1 cellular context compared by ENCODE assay signal in the genomic region with DNA sequence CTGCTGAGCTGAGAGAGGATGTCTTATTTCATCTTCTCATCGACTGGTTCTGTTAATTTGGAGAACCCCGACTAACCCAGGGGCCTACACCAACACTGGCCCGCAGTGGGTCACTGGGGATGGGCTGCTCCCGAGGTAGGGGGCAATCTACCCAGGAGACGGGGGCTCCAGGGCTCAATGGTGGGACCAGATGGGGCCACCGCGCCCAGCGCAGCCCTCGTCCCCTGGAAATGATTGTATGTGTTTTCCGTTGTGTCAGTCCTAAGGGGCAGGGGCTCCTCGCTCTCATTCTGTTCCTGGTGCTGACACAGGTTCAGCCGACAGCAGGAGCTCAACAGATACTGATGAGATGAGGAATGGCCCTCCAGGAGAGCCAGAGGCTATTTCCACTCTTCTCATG.
TF ChIP-seq lines count a peak whose summit lies in the region.

No MANE protein-coding gene starts in this region.

TF ChIP-seq in GM23338, 12 proteins besides CTCF, POLR2A, EP300 and RAD21:
- TF ChIP-seq STAT1 (IDR thresholded peaks at IDR 0.05; ENCODE audit: unreplicated experiment) (no peak), CREB1 (CRISPR knock-in tag; IDR thresholded peaks at IDR 0.05; ENCODE audit: low read depth) (no peak), EZH2 (IDR thresholded peaks at IDR 0.05; ENCODE audit: low read depth, unreplicated experiment) (no peak), NANOG (IDR thresholded peaks at IDR 0.05; ENCODE audit: borderline replicate concordance) (no peak), JUNB (IDR thresholded peaks at IDR 0.05; ENCODE audit: unreplicated experiment) (no peak), ZNF331 (CRISPR knock-in tag; IDR thresholded peaks at IDR 0.05; ENCODE audit: low read depth) (no peak), POLR2AphosphoS5 (IDR thresholded peaks at IDR 0.05; ENCODE audit: low read depth) (no peak), ZNF114 (CRISPR knock-in tag; IDR thresholded peaks at IDR 0.05) (no peak), EZH2phosphoT487 (IDR thresholded peaks at IDR 0.05; ENCODE audit: unreplicated experiment) (no peak)
- TF ChIP-seq, protein P1, sequence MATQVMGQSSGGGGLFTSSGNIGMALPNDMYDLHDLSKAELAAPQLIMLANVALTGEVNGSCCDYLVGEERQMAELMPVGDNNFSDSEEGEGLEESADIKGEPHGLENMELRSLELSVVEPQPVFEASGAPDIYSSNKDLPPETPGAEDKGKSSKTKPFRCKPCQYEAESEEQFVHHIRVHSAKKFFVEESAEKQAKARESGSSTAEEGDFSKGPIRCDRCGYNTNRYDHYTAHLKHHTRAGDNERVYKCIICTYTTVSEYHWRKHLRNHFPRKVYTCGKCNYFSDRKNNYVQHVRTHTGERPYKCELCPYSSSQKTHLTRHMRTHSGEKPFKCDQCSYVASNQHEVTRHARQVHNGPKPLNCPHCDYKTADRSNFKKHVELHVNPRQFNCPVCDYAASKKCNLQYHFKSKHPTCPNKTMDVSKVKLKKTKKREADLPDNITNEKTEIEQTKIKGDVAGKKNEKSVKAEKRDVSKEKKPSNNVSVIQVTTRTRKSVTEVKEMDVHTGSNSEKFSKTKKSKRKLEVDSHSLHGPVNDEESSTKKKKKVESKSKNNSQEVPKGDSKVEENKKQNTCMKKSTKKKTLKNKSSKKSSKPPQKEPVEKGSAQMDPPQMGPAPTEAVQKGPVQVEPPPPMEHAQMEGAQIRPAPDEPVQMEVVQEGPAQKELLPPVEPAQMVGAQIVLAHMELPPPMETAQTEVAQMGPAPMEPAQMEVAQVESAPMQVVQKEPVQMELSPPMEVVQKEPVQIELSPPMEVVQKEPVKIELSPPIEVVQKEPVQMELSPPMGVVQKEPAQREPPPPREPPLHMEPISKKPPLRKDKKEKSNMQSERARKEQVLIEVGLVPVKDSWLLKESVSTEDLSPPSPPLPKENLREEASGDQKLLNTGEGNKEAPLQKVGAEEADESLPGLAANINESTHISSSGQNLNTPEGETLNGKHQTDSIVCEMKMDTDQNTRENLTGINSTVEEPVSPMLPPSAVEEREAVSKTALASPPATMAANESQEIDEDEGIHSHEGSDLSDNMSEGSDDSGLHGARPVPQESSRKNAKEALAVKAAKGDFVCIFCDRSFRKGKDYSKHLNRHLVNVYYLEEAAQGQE (IDR thresholded peaks at IDR 0.05; ENCODE audit: unreplicated experiment) = no peak
- TF ChIP-seq, protein P2, sequence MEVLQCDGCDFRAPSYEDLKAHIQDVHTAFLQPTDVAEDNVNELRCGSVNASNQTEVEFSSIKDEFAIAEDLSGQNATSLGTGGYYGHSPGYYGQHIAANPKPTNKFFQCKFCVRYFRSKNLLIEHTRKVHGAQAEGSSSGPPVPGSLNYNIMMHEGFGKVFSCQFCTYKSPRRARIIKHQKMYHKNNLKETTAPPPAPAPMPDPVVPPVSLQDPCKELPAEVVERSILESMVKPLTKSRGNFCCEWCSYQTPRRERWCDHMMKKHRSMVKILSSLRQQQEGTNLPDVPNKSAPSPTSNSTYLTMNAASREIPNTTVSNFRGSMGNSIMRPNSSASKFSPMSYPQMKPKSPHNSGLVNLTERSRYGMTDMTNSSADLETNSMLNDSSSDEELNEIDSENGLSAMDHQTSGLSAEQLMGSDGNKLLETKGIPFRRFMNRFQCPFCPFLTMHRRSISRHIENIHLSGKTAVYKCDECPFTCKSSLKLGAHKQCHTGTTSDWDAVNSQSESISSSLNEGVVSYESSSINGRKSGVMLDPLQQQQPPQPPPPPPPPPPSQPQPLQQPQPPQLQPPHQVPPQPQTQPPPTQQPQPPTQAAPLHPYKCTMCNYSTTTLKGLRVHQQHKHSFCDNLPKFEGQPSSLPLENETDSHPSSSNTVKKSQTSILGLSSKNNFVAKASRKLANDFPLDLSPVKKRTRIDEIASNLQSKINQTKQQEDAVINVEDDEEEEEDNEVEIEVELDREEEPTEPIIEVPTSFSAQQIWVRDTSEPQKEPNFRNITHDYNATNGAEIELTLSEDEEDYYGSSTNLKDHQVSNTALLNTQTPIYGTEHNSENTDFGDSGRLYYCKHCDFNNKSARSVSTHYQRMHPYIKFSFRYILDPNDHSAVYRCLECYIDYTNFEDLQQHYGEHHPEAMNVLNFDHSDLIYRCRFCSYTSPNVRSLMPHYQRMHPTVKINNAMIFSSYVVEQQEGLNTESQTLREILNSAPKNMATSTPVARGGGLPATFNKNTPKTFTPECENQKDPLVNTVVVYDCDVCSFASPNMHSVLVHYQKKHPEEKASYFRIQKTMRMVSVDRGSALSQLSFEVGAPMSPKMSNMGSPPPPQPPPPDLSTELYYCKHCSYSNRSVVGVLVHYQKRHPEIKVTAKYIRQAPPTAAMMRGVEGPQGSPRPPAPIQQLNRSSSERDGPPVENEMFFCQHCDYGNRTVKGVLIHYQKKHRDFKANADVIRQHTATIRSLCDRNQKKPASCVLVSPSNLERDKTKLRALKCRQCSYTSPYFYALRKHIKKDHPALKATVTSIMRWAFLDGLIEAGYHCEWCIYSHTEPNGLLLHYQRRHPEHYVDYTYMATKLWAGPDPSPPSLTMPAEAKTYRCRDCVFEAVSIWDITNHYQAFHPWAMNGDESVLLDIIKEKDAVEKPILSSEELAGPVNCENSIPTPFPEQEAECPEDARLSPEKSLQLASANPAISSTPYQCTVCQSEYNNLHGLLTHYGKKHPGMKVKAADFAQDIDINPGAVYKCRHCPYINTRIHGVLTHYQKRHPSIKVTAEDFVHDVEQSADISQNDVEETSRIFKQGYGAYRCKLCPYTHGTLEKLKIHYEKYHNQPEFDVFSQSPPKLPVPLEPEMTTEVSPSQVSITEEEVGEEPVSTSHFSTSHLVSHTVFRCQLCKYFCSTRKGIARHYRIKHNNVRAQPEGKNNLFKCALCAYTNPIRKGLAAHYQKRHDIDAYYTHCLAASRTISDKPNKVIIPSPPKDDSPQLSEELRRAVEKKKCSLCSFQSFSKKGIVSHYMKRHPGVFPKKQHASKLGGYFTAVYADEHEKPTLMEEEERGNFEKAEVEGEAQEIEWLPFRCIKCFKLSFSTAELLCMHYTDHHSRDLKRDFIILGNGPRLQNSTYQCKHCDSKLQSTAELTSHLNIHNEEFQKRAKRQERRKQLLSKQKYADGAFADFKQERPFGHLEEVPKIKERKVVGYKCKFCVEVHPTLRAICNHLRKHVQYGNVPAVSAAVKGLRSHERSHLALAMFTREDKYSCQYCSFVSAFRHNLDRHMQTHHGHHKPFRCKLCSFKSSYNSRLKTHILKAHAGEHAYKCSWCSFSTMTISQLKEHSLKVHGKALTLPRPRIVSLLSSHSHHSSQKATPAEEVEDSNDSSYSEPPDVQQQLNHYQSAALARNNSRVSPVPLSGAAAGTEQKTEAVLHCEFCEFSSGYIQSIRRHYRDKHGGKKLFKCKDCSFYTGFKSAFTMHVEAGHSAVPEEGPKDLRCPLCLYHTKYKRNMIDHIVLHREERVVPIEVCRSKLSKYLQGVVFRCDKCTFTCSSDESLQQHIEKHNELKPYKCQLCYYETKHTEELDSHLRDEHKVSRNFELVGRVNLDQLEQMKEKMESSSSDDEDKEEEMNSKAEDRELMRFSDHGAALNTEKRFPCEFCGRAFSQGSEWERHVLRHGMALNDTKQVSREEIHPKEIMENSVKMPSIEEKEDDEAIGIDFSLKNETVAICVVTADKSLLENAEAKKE (CRISPR knock-in tag; IDR thresholded peaks at IDR 0.05) = no peak
- TF ChIP-seq, protein P3, sequence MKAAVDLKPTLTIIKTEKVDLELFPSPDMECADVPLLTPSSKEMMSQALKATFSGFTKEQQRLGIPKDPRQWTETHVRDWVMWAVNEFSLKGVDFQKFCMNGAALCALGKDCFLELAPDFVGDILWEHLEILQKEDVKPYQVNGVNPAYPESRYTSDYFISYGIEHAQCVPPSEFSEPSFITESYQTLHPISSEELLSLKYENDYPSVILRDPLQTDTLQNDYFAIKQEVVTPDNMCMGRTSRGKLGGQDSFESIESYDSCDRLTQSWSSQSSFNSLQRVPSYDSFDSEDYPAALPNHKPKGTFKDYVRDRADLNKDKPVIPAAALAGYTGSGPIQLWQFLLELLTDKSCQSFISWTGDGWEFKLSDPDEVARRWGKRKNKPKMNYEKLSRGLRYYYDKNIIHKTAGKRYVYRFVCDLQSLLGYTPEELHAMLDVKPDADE (IDR thresholded peaks at IDR 0.05) = no peak
TF ChIP-seq in GM23338: peak in this region for 0.
